ENCODE assay signal across 9 cellular contexts in the genomic region with DNA sequence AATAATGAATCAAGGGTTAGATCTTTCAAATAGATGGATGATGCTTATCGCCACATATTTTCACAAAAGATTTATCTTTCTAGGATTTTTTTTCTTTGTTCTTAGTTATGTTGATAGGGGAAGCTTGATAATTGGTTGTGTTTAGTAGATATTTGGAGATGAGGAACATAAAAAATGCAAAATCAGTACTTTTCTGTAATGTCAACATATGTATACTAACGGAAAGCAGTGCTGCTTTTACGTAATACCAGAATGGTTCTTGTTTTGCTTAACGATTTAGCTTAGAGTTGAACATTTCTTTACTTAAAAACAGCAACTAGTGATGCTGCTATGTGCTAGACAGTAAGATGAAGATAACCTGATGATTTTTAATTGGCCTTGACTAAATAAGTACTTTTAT. TPM values are rescaled to one million over a fixed set of nuclear protein-coding genes. Genes with fewer than 3 reads are reported as not detected.
DNase-seq lines count a peak whose midpoint lies in the region; ATAC-seq and TF ChIP-seq lines count a peak whose summit lies in the region.
"Had no signal": no experiment of that assay in that cellular context is flagged by ENCODE, and none has a peak within 500 bp of the region (broad histone marks: within the 10 kb centered on the region; RNA-seq: fewer than 3 reads in every experiment).

No MANE protein-coding gene starts in this region.

- no peak overlapping the region for H3K4ac ChIP-seq in IMR-90 (ENCODE audit: low read depth, low read length)

- H3K56ac ChIP-seq in IMR-90 (ENCODE audit: extremely low read depth, insufficient read depth, low read length), result no peak overlapping the region

- no CpG with 5 or more reads among the region's 4 CpGs for WGBS in IMR-90 (ENCODE audit: extremely low coverage in 2 of 2, insufficient read length in 1 of 2), 2 experiments

- H2BK5ac ChIP-seq in IMR-90 (ENCODE audit: low read depth, low read length, poor library complexity, severe bottlenecking), result no peak overlapping the region

- H3K4me1 Mint-ChIP-seq in CD4-positive, alpha-beta T cell (ENCODE audit: low read depth), result peaks cover 34% of the 10 kb centered on the region
- H3K4me1 Mint-ChIP-seq in chondrocyte (ENCODE audit: low read depth), result peaks cover 38% of the 10 kb centered on the region
- H3K4me1 Mint-ChIP-seq in neural crest cell, result peaks cover 27% of the 10 kb centered on the region

- no peaks in the 10 kb centered on the region for H3K27me3 Mint-ChIP-seq in CD4-positive, alpha-beta T cell
- H3K27me3 Mint-ChIP-seq in chondrocyte (ENCODE audit: low read depth), result no peaks in the 10 kb centered on the region
- peaks cover 2% of the 10 kb centered on the region for H3K27me3 Mint-ChIP-seq in neural crest cell (ENCODE audit: low read depth)

- TF ChIP-seq CTCF in CD4-positive, alpha-beta T cell (IDR thresholded peaks at IDR 0.05), result no peak
- TF ChIP-seq CTCF in IMR-90 (conservative IDR thresholded peaks at IDR 0.05; ENCODE audit: low read depth, low read length) (no peak), chondrocyte (IDR thresholded peaks at IDR 0.05) (no peak), neural crest cell (conservative IDR thresholded peaks at IDR 0.05) (no peak), GM10266 (IDR thresholded peaks at IDR 0.05; ENCODE audit: control insufficient read depth, insufficient read depth, low read depth, missing control alignments) (no peak)

- no peak for ATAC-seq in CD4-positive, alpha-beta T cell (ENCODE audit: poor library complexity)
- ATAC-seq in IMR-90 (ENCODE audit: low read depth), result no peak

- POLR2A ChIA-PET in CD4-positive, alpha-beta T cell (lab: Charles Lee), result interaction anchor here (1.1 kb wide), 1 partner anchor 97 kb away, joined by 3 read pairs; no protein-coding TSS in a partner anchor
- POLR2A ChIA-PET in IMR-90 (lab: Charles Lee; ENCODE audit: unreplicated experiment), result no interaction called here

- peaks cover 13 to 31% of the 10 kb centered on the region in 2 experiments for H3K79me1 ChIP-seq in IMR-90 (ENCODE audit: low read depth in 1 of 2, low read length in 2 of 2)

- no peaks in the 10 kb centered on the region for H3K9me3 Mint-ChIP-seq in CD4-positive, alpha-beta T cell
- H3K9me3 Mint-ChIP-seq in chondrocyte (ENCODE audit: low read depth), result no peaks in the 10 kb centered on the region
- H3K9me3 Mint-ChIP-seq in neural crest cell, result no peaks in the 10 kb centered on the region

- TF ChIP-seq POLR2A in IMR-90 (IDR thresholded peaks at IDR 0.05; ENCODE audit: low read depth, low read length), result no peak

- no peak overlapping the region for H4K8ac ChIP-seq in IMR-90 (ENCODE audit: low read depth in 2 of 2, low read length in 2 of 2)

- no peak overlapping the region for H2AK5ac ChIP-seq in IMR-90 (ENCODE audit: low read depth, low read length)

- H3K4me2 ChIP-seq in IMR-90 (ENCODE audit: low read depth, low read length), result peak overlapping the region; percentile 79

- H3K27me3 ChIP-seq in CD4-positive, alpha-beta T cell (ENCODE audit: control insufficient read depth, insufficient read depth, low read length), result no peaks in the 10 kb centered on the region
- H3K27me3 ChIP-seq in IMR-90 (ENCODE audit: control insufficient read depth, insufficient read depth, low read length), result no peaks in the 10 kb centered on the region

- intact Hi-C loops in CD4-positive, alpha-beta T cell (cut with DNase I, micrococcal nuclease), result loop anchor here (2.0 to 10.0 kb wide), 5 partner anchors 33 to 1213 kb away; partner anchors contain the start of genes IFT88 (in 1 of the 2), MRPL57 (in 1 of the 2), PSPC1 (in 1 of the 2) and SKA3 (in 1 of the 2)
- intact Hi-C loops in IMR-90 (cut with micrococcal nuclease), result loop anchor here (2.0 kb wide), 1 partner anchor 201 kb away; no protein-coding TSS in a partner anchor

- no TSS peak for BruUV-seq in IMR-90 (replicated peaks; lab: Mats Ljungman, UMichigan)

- dilution Hi-C loops in IMR-90 (cut with HindIII; ENCODE audit: low sequenced_read_pairs, unreplicated experiment), result no loop called here

- no peaks in the 10 kb centered on the region for H3K9me3 ChIP-seq in CD4-positive, alpha-beta T cell (ENCODE audit: control insufficient read depth, low read length)
- no peaks in the 10 kb centered on the region for H3K9me3 ChIP-seq in IMR-90 (ENCODE audit: control insufficient read depth, insufficient read depth, low read length)

- no peaks in the 10 kb centered on the region for H3K9me1 ChIP-seq in IMR-90 (ENCODE audit: insufficient read depth, low read length)

- no peak overlapping the region for H2BK15ac ChIP-seq in IMR-90 (ENCODE audit: low read depth, low read length)

- H3K23ac ChIP-seq in IMR-90 (ENCODE audit: low read depth, low read length), result no peak overlapping the region

- no peak for DNase-seq in CD4-positive, alpha-beta T cell
- DNase-seq in IMR-90 (no peak), chondrocyte (ENCODE audit: low spot score) (no peak), neural crest cell (ENCODE audit: low read depth, low spot score) (no peak), NCI-H2227 (lab: John Stamatoyannopoulos, UW; ENCODE audit: unreplicated experiment) (no peak), GM10266 (ENCODE audit: extremely low spot score) (no peak), NCI-H446 (lab: John Stamatoyannopoulos, UW) (no peak)
- DNase-seq: cerebellar nuclear complex, NCI-H2081 had no signal

- peak overlapping the region; percentile 62 for H3K4me3 Mint-ChIP-seq in CD4-positive, alpha-beta T cell
- H3K4me3 Mint-ChIP-seq in chondrocyte (ENCODE audit: unreplicated experiment), result peak overlapping the region; percentile 50
- H3K4me3 Mint-ChIP-seq in neural crest cell, result peak overlapping the region; percentile 74

- H3K27ac Mint-ChIP-seq in CD4-positive, alpha-beta T cell, result peak overlapping the region; percentile 99
- H3K27ac Mint-ChIP-seq in chondrocyte (ENCODE audit: unreplicated experiment) (peak overlapping the region; percentile 6), neural crest cell (ENCODE audit: unreplicated experiment) (no peak overlapping the region)

- H4K20me1 ChIP-seq in IMR-90 (ENCODE audit: insufficient read depth, low read length), result peaks cover 45% of the 10 kb centered on the region; the same call in 1 of the 2 replicates

- no peak overlapping the region for H3K27ac ChIP-seq in CD4-positive, alpha-beta T cell (ENCODE audit: low read depth, low read length)
- no peak overlapping the region; the same call in 1 of the 2 replicates for H3K27ac ChIP-seq in IMR-90 (ENCODE audit: insufficient read depth, low read length)

- in situ Hi-C loops in IMR-90 (cut with MboI; ENCODE audit: low sequenced_read_pairs), result no loop called here

- H4K91ac ChIP-seq in IMR-90 (ENCODE audit: insufficient read depth, low read depth, low read length), result no peak overlapping the region

- no peak overlapping the region for H3K9ac ChIP-seq in IMR-90 (ENCODE audit: low read depth, low read length)

- no peak overlapping the region for H3K4me3 ChIP-seq in IMR-90 (ENCODE audit: insufficient read depth, low read depth, low read length)

- H2BK20ac ChIP-seq in IMR-90 (ENCODE audit: low read depth, low read length), result no peak overlapping the region

- no peak overlapping the region for H2BK120ac ChIP-seq in IMR-90 (ENCODE audit: low read depth, low read length)

- no peak overlapping the region for H3K18ac ChIP-seq in IMR-90 (ENCODE audit: low read depth, low read length)

- H3K36me3 Mint-ChIP-seq in CD4-positive, alpha-beta T cell (ENCODE audit: low read depth), result peaks cover 46% of the 10 kb centered on the region
- H3K36me3 Mint-ChIP-seq in chondrocyte (ENCODE audit: low read depth) (peaks cover 7% of the 10 kb centered on the region), neural crest cell (ENCODE audit: low read depth) (peaks cover 3% of the 10 kb centered on the region)

- no peak overlapping the region for H2AFZ ChIP-seq in IMR-90 (replicated peaks; ENCODE audit: low read length, poor library complexity)

- peaks cover 18% of the 10 kb centered on the region for H3K36me3 ChIP-seq in IMR-90 (ENCODE audit: control insufficient read depth, insufficient read depth, low read length)

- peaks cover 2% of the 10 kb centered on the region; the same call in 1 of the 2 replicates for H3K4me1 ChIP-seq in IMR-90 (ENCODE audit: control insufficient read depth, insufficient read depth, low read length)

- CTCF ChIA-PET in CD4-positive, alpha-beta T cell (lab: Charles Lee), result interaction anchor here (1.0 kb wide), 1 partner anchor 24 kb away, joined by 3 read pairs; no protein-coding TSS in a partner anchor
- CTCF ChIA-PET in IMR-90 (lab: Yijun Ruan, JAX), result no interaction called here

- H3K14ac ChIP-seq in IMR-90 (replicated peaks; ENCODE audit: low read depth, low read length), result no peak overlapping the region

- H2AK9ac ChIP-seq in IMR-90 (replicated peaks; ENCODE audit: low read depth, low read length, poor library complexity), result no peak overlapping the region

- no peak for TF ChIP-seq RAD21 in IMR-90 (IDR thresholded peaks at IDR 0.05; ENCODE audit: low read length)

- H4K5ac ChIP-seq in IMR-90 (ENCODE audit: low read depth, low read length), result no peak overlapping the region

TF ChIP-seq in IMR-90, 13 proteins besides CTCF, POLR2A, EP300 and RAD21:
- TF ChIP-seq RFX5 (IDR thresholded peaks at IDR 0.05; ENCODE audit: low read depth, low read length) (no peak), CHD1 (IDR thresholded peaks at IDR 0.05; ENCODE audit: low read depth, low read length) (no peak), RCOR1 (IDR thresholded peaks at IDR 0.05; ENCODE audit: insufficient replicate concordance, low read length) (no peak), FOS (IDR thresholded peaks at IDR 0.05; ENCODE audit: low read depth, low read length) (no peak), BHLHE40 (IDR thresholded peaks at IDR 0.05; ENCODE audit: low read depth, low read length) (no peak), SMC3 (IDR thresholded peaks at IDR 0.05; ENCODE audit: low read depth, low read length) (no peak), MAZ (IDR thresholded peaks at IDR 0.05; ENCODE audit: borderline replicate concordance, low read depth, low read length) (no peak), MAFK (IDR thresholded peaks at IDR 0.05; ENCODE audit: low read depth, low read length) (no peak)

RNA-seq across cellular contexts. Expression of gene ZMYM2, which starts 3.0 kb away (rescaled TPM):
- total RNA-seq in CD4-positive, alpha-beta T cell, result 100 to 1,000 TPM; 106 to 110 TPM
- total RNA-seq in IMR-90 (2012; rRNA removed), result 51.1 and 60.3 TPM in 2 replicates
- polyA plus RNA-seq in IMR-90 (2012; rRNA removed), result 10.8 and 15.7 TPM in 2 replicates
- polyA plus RNA-seq in IMR-90 (2012; cell fraction: cytosol; rRNA removed), result 1.5 and 1.7 TPM in 2 replicates
- polyA plus RNA-seq in IMR-90 (2012; cell fraction: nucleus; rRNA removed; ENCODE audit: low replicate concordance), result 4.1 and 52.3 TPM in 2 replicates
- total RNA-seq in chondrocyte, result 87.5 to 89.8 TPM (median 87.6 TPM) in 3 replicates
- 134 TPM in 2 replicates for total RNA-seq in neural crest cell
